In genomic region chr6:170529839-170530520, GRCh38 we compare ENCODE assay signal across 8 cellular contexts. TPM values are rescaled to one million over a fixed set of nuclear protein-coding genes. Genes with fewer than 3 reads are reported as not detected.
DNase-seq lines count a peak whose midpoint lies in the region; ATAC-seq and TF ChIP-seq lines count a peak whose summit lies in the region.

No MANE protein-coding gene starts in this region.

- H3K9me3 ChIP-seq in GM23248 (ENCODE audit: low read depth) (no peaks in the 10 kb centered on the region), MM.1S (replicated peaks; ENCODE audit: insufficient read depth, low read length) (no peaks in the 10 kb centered on the region), cardiac muscle cell (ENCODE audit: low read depth) (no peaks in the 10 kb centered on the region)

- no peak overlapping the region for H3K4me3 Mint-ChIP-seq in activated naive CD8-positive, alpha-beta T cell treated with anti-CD3 and anti-CD28 coated beads for 36 hours

- no peak overlapping the region for H3K4me2 ChIP-seq in GM23248 (ENCODE audit: unreplicated experiment)
- no peak overlapping the region for H3K4me2 ChIP-seq in MM.1S (ENCODE audit: low read depth, low read length)

- H3K27me3 Mint-ChIP-seq in activated naive CD8-positive, alpha-beta T cell treated with anti-CD3 and anti-CD28 coated beads for 36 hours: no peaks in the 10 kb centered on the region

- H3K9ac ChIP-seq in GM23248 (no peak overlapping the region), MM.1S (ENCODE audit: low read length) (no peak overlapping the region)

- H4K20me1 ChIP-seq in GM23248 (ENCODE audit: insufficient read depth) (no peaks in the 10 kb centered on the region), MM.1S (ENCODE audit: insufficient read depth, low read length) (no peaks in the 10 kb centered on the region)

- H3F3A ChIP-seq in GM23248 (ENCODE audit: insufficient read depth) (peaks cover 41% of the 10 kb centered on the region), MM.1S (ENCODE audit: insufficient read depth, low read length) (no peaks in the 10 kb centered on the region)

- DNase-seq in EL: peak; percentile 73
- peak; percentile 83 for DNase-seq in GM23248
- DNase-seq in MM.1S: peak; percentile 36
- DNase-seq in SKM-1 (lab: John Stamatoyannopoulos, UW; ENCODE audit: unreplicated experiment): peak; percentile 35
- peak; percentile 52 for DNase-seq in activated naive CD8-positive, alpha-beta T cell treated with anti-CD3 and anti-CD28 coated beads for 36 hours
- peak; percentile 83 to 86 for DNase-seq in cardiac muscle cell (ENCODE audit: low read depth in 1 of 2, low spot score in 1 of 2)
- peak; percentile 26 for DNase-seq in pulmonary artery endothelial cell (ENCODE audit: low read depth, low spot score)

- no peaks in the 10 kb centered on the region for H3K9me3 Mint-ChIP-seq in activated naive CD8-positive, alpha-beta T cell treated with anti-CD3 and anti-CD28 coated beads for 36 hours

- no peaks in the 10 kb centered on the region for H3K9me2 ChIP-seq in GM23248 (ENCODE audit: insufficient read depth)
- no peaks in the 10 kb centered on the region for H3K9me2 ChIP-seq in MM.1S (replicated peaks; ENCODE audit: insufficient read depth, low read length)

- H3K4me1 ChIP-seq in GM23248 (ENCODE audit: insufficient read depth) (peaks cover 3% of the 10 kb centered on the region; the same call in 1 of the 2 replicates), MM.1S (ENCODE audit: low read length) (no peaks in the 10 kb centered on the region), cardiac muscle cell (ENCODE audit: low read depth) (no peaks in the 10 kb centered on the region)

- peaks cover 12% of the 10 kb centered on the region for H3K4me1 Mint-ChIP-seq in activated naive CD8-positive, alpha-beta T cell treated with anti-CD3 and anti-CD28 coated beads for 36 hours

- TF ChIP-seq CTCF in MM.1S (IDR thresholded peaks at IDR 0.05; ENCODE audit: low read length): peak; percentile 62
- TF ChIP-seq CTCF in cardiac muscle cell (IDR thresholded peaks at IDR 0.05; ENCODE audit: low read depth, low read length): peak; percentile 94

- no peaks in the 10 kb centered on the region for H3K27me3 ChIP-seq in GM23248 (replicated peaks; ENCODE audit: insufficient read depth)
- H3K27me3 ChIP-seq in MM.1S (replicated peaks; ENCODE audit: insufficient read depth, low read length): no peaks in the 10 kb centered on the region
- no peaks in the 10 kb centered on the region for H3K27me3 ChIP-seq in cardiac muscle cell

- no peak overlapping the region for H3K27ac Mint-ChIP-seq in activated naive CD8-positive, alpha-beta T cell treated with anti-CD3 and anti-CD28 coated beads for 36 hours

- H2AFZ ChIP-seq in GM23248: no peak overlapping the region
- H2AFZ ChIP-seq in MM.1S (ENCODE audit: low read length): no peak overlapping the region

- H3K27ac ChIP-seq in GM23248 (peak overlapping the region; percentile 16; the same call in 1 of the 2 replicates), MM.1S (ENCODE audit: low read length) (no peak overlapping the region), cardiac muscle cell (no peak overlapping the region)

- H3K4me3 ChIP-seq in GM23248 (no peak overlapping the region), MM.1S (ENCODE audit: low read length) (no peak overlapping the region), cardiac muscle cell (no peak overlapping the region)

- WGBS in GM23248 (ENCODE audit: low coverage in 1 of 2, low lambda C conversion rate in 2 of 2, missing lambda C conversion rate in 2 of 2), 2 experiments: 36 to 37% methylated on average over 7 of the region's 7 CpGs

- no peak for ATAC-seq in HG03095 (IDR thresholded peaks at IDR 0.05; ENCODE audit: unreplicated experiment)

- peaks cover 2% of the 10 kb centered on the region for H3K36me3 Mint-ChIP-seq in activated naive CD8-positive, alpha-beta T cell treated with anti-CD3 and anti-CD28 coated beads for 36 hours

- H3K36me3 ChIP-seq in GM23248 (ENCODE audit: low read depth): peaks cover 21% of the 10 kb centered on the region
- no peaks in the 10 kb centered on the region; the same call in 1 of the 2 replicates for H3K36me3 ChIP-seq in MM.1S (replicated peaks; ENCODE audit: insufficient read depth, low read length)
- H3K36me3 ChIP-seq in cardiac muscle cell: peaks cover 21% of the 10 kb centered on the region

- no peaks in the 10 kb centered on the region for H3K79me2 ChIP-seq in GM23248 (ENCODE audit: insufficient read depth)
- no peaks in the 10 kb centered on the region for H3K79me2 ChIP-seq in MM.1S (ENCODE audit: low read length)

- in situ Hi-C loops in GM23248 (cut with MboI): loop anchor here (5.0 to 10.0 kb wide), 2 partner anchors 698 to 735 kb away; no protein-coding TSS in a partner anchor

RNA-seq across cellular contexts. Expression of gene PSMB1, which starts 23.1 kb away (rescaled TPM):
- total RNA-seq in GM23248 (2014; rRNA removed; shearing (Covaris generic)): 247 and 261 TPM in 2 replicates
- polyA plus RNA-seq in GM23248 (2016; fragmentation: Nextera tagmentation; extraction: Ambion mirVana) (410 and 411 TPM in 2 replicates), cardiac muscle cell (451 and 499 TPM in 2 replicates)
- total RNA-seq in activated naive CD8-positive, alpha-beta T cell treated with anti-CD3 and anti-CD28 coated beads for 36 hours: 100 to 1,000 TPM; 270 to 283 TPM
- total RNA-seq in cardiac muscle cell (162 and 300 TPM in 2 replicates), pulmonary artery endothelial cell (342 and 389 TPM in 2 replicates)

RNA-seq across cellular contexts. Expression of gene TBP, which starts 24.2 kb away (rescaled TPM):
- total RNA-seq in GM23248 (2014; rRNA removed; shearing (Covaris generic)): 12.0 and 13.4 TPM in 2 replicates
- polyA plus RNA-seq in GM23248 (2016; fragmentation: Nextera tagmentation; extraction: Ambion mirVana): 22.2 and 24.6 TPM in 2 replicates
- total RNA-seq in activated naive CD8-positive, alpha-beta T cell treated with anti-CD3 and anti-CD28 coated beads for 36 hours: 10 to 100 TPM; 27.6 to 28.0 TPM
- total RNA-seq in cardiac muscle cell: 17.6 and 27.5 TPM in 2 replicates
- polyA plus RNA-seq in cardiac muscle cell: 24.6 and 27.3 TPM in 2 replicates
- total RNA-seq in pulmonary artery endothelial cell: 10.9 and 17.6 TPM in 2 replicates

RNA-seq across cellular contexts. Expression of gene PDCD2, which starts 54.5 kb away (rescaled TPM):
- 74.7 and 87.7 TPM in 2 replicates for total RNA-seq in GM23248 (2014; rRNA removed; shearing (Covaris generic))
- 78.0 and 82.7 TPM in 2 replicates for polyA plus RNA-seq in GM23248 (2016; fragmentation: Nextera tagmentation; extraction: Ambion mirVana)
- 100 to 1,000 TPM; 158 to 161 TPM for total RNA-seq in activated naive CD8-positive, alpha-beta T cell treated with anti-CD3 and anti-CD28 coated beads for 36 hours
- 101 and 119 TPM in 2 replicates for total RNA-seq in cardiac muscle cell
- 75.7 and 81.5 TPM in 2 replicates for polyA plus RNA-seq in cardiac muscle cell
- total RNA-seq in pulmonary artery endothelial cell: 68.5 and 95.3 TPM in 2 replicates

Comparison
In these comparisons a context has a peak if more than half of its experiments do, and no peak if none do; other contexts are left out.
1. DNase-seq: peak in every context shown above with its lines; median percentile 84 in cardiac muscle cell; 83 in GM23248; 73 in EL; 52 in activated naive CD8-positive, alpha-beta T cell treated with anti-CD3 and anti-CD28 coated beads for 36 hours; 36 in MM.1S; 35 in SKM-1; 26 in pulmonary artery endothelial cell.